Comparison of ENCODE assay signal across 3 cellular contexts in genomic region chr4:1175635-1176229, GRCh38.
A peak's percentile ranks its signal among the peaks of the same experiment; 100 is the strongest.
TF ChIP-seq lines count a peak whose summit lies in the region.

No MANE protein-coding gene starts in this region.

TF ChIP-seq in liver, 16 proteins besides CTCF, POLR2A, EP300 and RAD21:
- TF ChIP-seq HNF4G (IDR thresholded peaks at IDR 0.05) (no peak), FOXA2 (IDR thresholded peaks at IDR 0.05) (no peak), GABPA (IDR thresholded peaks at IDR 0.05 in 1 of 2, conservative IDR thresholded peaks at IDR 0.05 in 1 of 2) (no peak), ATF3 (IDR thresholded peaks at IDR 0.05) (no peak), SP1 (IDR thresholded peaks at IDR 0.05) (no peak), RXRA (IDR thresholded peaks at IDR 0.05) (no peak)

TF ChIP-seq in HepG2, 621 proteins besides CTCF, POLR2A, EP300 and RAD21:
- TF ChIP-seq ZNF337 (CRISPR knock-in tag; IDR thresholded peaks at IDR 0.05; ENCODE audit: borderline replicate concordance, low read depth) (no peak), MED13 (CRISPR knock-in tag; IDR thresholded peaks at IDR 0.05) (no peak), ZNF253 (CRISPR knock-in tag; IDR thresholded peaks at IDR 0.05; ENCODE audit: borderline replicate concordance) (no peak), NKX3-1 (CRISPR knock-in tag; IDR thresholded peaks at IDR 0.05) (no peak), ZNF333 (CRISPR knock-in tag; IDR thresholded peaks at IDR 0.05; ENCODE audit: borderline replicate concordance) (no peak), NR2F6 (IDR thresholded peaks at IDR 0.05) (no peak), NR2F6 (CRISPR knock-in tag; IDR thresholded peaks at IDR 0.05) (no peak), SKI (IDR thresholded peaks at IDR 0.05; ENCODE audit: partially characterized antibody) (no peak), ZNF878 (CRISPR knock-in tag; IDR thresholded peaks at IDR 0.05) (no peak), PTBP1 (IDR thresholded peaks at IDR 0.05; ENCODE audit: low read depth, low read length, poor library complexity, severe bottlenecking) (no peak), JARID2 (CRISPR knock-in tag; IDR thresholded peaks at IDR 0.05; ENCODE audit: insufficient replicate concordance) (no peak)

TF ChIP-seq in K562, 482 proteins besides CTCF, POLR2A, EP300 and RAD21:
- TF ChIP-seq PRDM10 (IDR thresholded peaks at IDR 0.05; ENCODE audit: partially characterized antibody), result peak; percentile 55
- TF ChIP-seq TCF7 (IDR thresholded peaks at IDR 0.05; ENCODE audit: borderline replicate concordance), result no peak
- no peak for TF ChIP-seq ZNF785 (CRISPR knock-in tag; IDR thresholded peaks at IDR 0.05)
- no peak for TF ChIP-seq MTA3 (IDR thresholded peaks at IDR 0.05; ENCODE audit: borderline replicate concordance)
- no peak for TF ChIP-seq U2AF1 (optimal IDR thresholded peaks at IDR 0.05; ENCODE audit: low read depth, low read length)
- 0 out of 2 replicates have a peak, but pooled peaks have one; percentile 15 for TF ChIP-seq ZBTB7A (IDR thresholded peaks at IDR 0.05; ENCODE audit: borderline replicate concordance, control insufficient read depth, low read depth, low read length)
- no peak for TF ChIP-seq E2F5 (CRISPR knock-in tag; IDR thresholded peaks at IDR 0.05)
- no peak for TF ChIP-seq SAFB (IDR thresholded peaks at IDR 0.05; ENCODE audit: borderline replicate concordance, low read depth, low read length)
- no peak for TF ChIP-seq KDM2B (CRISPR knock-in tag; IDR thresholded peaks at IDR 0.05)
- TF ChIP-seq, protein P1, sequence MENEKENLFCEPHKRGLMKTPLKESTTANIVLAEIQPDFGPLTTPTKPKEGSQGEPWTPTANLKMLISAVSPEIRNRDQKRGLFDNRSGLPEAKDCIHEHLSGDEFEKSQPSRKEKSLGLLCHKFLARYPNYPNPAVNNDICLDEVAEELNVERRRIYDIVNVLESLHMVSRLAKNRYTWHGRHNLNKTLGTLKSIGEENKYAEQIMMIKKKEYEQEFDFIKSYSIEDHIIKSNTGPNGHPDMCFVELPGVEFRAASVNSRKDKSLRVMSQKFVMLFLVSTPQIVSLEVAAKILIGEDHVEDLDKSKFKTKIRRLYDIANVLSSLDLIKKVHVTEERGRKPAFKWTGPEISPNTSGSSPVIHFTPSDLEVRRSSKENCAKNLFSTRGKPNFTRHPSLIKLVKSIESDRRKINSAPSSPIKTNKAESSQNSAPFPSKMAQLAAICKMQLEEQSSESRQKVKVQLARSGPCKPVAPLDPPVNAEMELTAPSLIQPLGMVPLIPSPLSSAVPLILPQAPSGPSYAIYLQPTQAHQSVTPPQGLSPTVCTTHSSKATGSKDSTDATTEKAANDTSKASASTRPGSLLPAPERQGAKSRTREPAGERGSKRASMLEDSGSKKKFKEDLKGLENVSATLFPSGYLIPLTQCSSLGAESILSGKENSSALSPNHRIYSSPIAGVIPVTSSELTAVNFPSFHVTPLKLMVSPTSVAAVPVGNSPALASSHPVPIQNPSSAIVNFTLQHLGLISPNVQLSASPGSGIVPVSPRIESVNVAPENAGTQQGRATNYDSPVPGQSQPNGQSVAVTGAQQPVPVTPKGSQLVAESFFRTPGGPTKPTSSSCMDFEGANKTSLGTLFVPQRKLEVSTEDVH (IDR thresholded peaks at IDR 0.05; ENCODE audit: low read depth, partially characterized antibody), result no peak
- TF ChIP-seq NR2C2 (CRISPR knock-in tag; IDR thresholded peaks at IDR 0.05), result no peak
- TF ChIP-seq NR2C2 (tag; IDR thresholded peaks at IDR 0.05), result no peak
- no peak for TF ChIP-seq ZNF354B (CRISPR knock-in tag; IDR thresholded peaks at IDR 0.05)
- no peak for TF ChIP-seq DACH1 (IDR thresholded peaks at IDR 0.05; ENCODE audit: partially characterized antibody)
- TF ChIP-seq SRSF3 (IDR thresholded peaks at IDR 0.05; ENCODE audit: insufficient read depth, low read length), result no peak
